ENCODE assay signal across 1 cellular context in the genomic region with DNA sequence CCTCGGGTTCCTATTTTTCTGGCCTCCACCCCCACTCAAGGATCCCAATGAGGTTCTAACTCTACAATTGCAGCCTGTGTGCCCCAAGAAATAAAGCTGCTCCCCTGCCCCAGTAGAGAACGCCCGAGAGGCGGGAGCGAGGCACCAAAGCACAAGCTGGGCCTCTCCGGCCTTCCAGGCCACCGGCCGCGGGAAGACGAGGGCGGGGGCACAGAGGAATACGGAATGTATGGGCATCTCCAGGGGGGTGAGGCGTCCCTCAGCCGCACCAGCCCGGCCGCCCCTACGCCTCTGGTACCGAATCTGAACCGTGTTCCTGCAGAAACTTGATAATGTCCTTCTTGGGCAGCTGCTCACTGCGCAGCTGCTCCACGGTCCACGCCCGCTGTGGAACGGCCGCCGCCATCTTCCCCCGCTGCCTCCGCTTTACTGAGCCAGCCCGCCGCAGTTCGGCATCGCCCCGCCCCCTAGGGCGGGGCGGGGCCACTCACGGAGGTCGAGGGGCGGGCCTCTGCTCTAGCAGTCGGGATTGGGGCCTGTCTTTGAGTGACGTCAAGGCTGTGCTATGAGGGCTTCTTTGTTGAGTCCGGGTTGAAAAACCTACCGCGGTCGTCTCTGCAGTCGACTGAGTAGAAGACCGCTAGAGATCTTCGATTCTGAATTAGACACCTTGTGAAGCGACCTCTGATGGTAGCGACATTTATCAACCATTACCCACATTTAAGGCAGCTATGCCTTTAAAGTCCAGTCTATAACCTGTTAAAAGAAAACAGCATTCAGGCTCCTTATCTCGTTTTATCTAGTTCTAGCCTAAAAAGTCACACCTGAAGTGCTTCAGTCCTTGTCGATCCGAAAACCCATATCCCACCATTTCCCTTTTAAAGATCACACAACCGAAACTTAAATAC.
TF ChIP-seq lines count a peak whose summit lies in the region.

A gene (minus strand): TSS at position 431 of the 908 bp plus-strand sequence. CDS start 25 bp downstream, at position 406.

TF ChIP-seq in HepG2, 621 proteins besides CTCF, POLR2A, EP300 and RAD21 (continued from another document and continues in another):
- TF ChIP-seq, protein P1, sequence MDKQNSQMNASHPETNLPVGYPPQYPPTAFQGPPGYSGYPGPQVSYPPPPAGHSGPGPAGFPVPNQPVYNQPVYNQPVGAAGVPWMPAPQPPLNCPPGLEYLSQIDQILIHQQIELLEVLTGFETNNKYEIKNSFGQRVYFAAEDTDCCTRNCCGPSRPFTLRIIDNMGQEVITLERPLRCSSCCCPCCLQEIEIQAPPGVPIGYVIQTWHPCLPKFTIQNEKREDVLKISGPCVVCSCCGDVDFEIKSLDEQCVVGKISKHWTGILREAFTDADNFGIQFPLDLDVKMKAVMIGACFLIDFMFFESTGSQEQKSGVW (CRISPR knock-in tag; IDR thresholded peaks at IDR 0.05; ENCODE audit: borderline replicate concordance): no peak
- TF ChIP-seq, protein P2, sequence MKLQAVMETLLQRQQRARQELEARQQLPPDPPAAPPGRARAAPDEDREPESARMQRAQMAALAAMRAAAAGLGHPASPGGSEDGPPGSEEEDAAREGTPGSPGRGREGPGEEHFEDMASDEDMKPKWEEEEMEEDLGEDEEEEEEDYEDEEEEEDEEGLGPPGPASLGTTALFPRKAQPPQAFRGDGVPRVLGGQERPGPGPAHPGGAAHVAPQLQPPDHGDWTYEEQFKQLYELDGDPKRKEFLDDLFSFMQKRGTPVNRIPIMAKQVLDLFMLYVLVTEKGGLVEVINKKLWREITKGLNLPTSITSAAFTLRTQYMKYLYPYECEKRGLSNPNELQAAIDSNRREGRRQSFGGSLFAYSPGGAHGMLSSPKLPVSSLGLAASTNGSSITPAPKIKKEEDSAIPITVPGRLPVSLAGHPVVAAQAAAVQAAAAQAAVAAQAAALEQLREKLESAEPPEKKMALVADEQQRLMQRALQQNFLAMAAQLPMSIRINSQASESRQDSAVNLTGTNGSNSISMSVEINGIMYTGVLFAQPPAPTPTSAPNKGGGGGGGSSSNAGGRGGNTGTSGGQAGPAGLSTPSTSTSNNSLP (IDR thresholded peaks at IDR 0.05; ENCODE audit: low read depth, low read length): peak; percentile 69; the same call in 1 of the 2 replicates
- TF ChIP-seq, protein P3, sequence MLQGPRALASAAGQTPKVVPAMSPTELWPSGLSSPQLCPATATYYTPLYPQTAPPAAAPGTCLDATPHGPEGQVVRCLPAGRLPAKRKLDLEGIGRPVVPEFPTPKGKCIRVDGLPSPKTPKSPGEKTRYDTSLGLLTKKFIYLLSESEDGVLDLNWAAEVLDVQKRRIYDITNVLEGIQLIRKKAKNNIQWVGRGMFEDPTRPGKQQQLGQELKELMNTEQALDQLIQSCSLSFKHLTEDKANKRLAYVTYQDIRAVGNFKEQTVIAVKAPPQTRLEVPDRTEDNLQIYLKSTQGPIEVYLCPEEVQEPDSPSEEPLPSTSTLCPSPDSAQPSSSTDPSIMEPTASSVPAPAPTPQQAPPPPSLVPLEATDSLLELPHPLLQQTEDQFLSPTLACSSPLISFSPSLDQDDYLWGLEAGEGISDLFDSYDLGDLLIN (CRISPR knock-in tag; IDR thresholded peaks at IDR 0.05; ENCODE audit: borderline replicate concordance): no peak
- TF ChIP-seq ZNF747 (CRISPR knock-in tag; IDR thresholded peaks at IDR 0.05; ENCODE audit: borderline replicate concordance) (no peak), ZNF501 (CRISPR knock-in tag; IDR thresholded peaks at IDR 0.05) (peak; percentile 92), SRF (IDR thresholded peaks at IDR 0.05; ENCODE audit: low read depth, low read length) (no peak), ZNF616 (CRISPR knock-in tag; IDR thresholded peaks at IDR 0.05; ENCODE audit: low read depth) (no peak), ZFP36L1 (CRISPR knock-in tag; IDR thresholded peaks at IDR 0.05) (no peak), JUNB (CRISPR knock-in tag; IDR thresholded peaks at IDR 0.05; ENCODE audit: borderline replicate concordance) (no peak), ZNF569 (CRISPR knock-in tag; IDR thresholded peaks at IDR 0.05; ENCODE audit: borderline replicate concordance) (no peak), ZFP82 (CRISPR knock-in tag; IDR thresholded peaks at IDR 0.05; ENCODE audit: borderline replicate concordance) (no peak), ISX (CRISPR knock-in tag; conservative IDR thresholded peaks at IDR 0.05) (no peak)
- TF ChIP-seq, protein P4, sequence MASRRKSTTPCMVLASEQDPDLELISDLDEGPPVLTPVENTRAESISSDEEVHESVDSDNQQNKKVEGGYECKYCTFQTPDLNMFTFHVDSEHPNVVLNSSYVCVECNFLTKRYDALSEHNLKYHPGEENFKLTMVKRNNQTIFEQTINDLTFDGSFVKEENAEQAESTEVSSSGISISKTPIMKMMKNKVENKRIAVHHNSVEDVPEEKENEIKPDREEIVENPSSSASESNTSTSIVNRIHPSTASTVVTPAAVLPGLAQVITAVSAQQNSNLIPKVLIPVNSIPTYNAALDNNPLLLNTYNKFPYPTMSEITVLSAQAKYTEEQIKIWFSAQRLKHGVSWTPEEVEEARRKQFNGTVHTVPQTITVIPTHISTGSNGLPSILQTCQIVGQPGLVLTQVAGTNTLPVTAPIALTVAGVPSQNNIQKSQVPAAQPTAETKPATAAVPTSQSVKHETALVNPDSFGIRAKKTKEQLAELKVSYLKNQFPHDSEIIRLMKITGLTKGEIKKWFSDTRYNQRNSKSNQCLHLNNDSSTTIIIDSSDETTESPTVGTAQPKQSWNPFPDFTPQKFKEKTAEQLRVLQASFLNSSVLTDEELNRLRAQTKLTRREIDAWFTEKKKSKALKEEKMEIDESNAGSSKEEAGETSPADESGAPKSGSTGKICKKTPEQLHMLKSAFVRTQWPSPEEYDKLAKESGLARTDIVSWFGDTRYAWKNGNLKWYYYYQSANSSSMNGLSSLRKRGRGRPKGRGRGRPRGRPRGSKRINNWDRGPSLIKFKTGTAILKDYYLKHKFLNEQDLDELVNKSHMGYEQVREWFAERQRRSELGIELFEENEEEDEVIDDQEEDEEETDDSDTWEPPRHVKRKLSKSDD (CRISPR knock-in tag; IDR thresholded peaks at IDR 0.05; ENCODE audit: low read depth): 0 out of 2 replicates have a peak, but pooled peaks have one; percentile 50
- TF ChIP-seq, protein P5, sequence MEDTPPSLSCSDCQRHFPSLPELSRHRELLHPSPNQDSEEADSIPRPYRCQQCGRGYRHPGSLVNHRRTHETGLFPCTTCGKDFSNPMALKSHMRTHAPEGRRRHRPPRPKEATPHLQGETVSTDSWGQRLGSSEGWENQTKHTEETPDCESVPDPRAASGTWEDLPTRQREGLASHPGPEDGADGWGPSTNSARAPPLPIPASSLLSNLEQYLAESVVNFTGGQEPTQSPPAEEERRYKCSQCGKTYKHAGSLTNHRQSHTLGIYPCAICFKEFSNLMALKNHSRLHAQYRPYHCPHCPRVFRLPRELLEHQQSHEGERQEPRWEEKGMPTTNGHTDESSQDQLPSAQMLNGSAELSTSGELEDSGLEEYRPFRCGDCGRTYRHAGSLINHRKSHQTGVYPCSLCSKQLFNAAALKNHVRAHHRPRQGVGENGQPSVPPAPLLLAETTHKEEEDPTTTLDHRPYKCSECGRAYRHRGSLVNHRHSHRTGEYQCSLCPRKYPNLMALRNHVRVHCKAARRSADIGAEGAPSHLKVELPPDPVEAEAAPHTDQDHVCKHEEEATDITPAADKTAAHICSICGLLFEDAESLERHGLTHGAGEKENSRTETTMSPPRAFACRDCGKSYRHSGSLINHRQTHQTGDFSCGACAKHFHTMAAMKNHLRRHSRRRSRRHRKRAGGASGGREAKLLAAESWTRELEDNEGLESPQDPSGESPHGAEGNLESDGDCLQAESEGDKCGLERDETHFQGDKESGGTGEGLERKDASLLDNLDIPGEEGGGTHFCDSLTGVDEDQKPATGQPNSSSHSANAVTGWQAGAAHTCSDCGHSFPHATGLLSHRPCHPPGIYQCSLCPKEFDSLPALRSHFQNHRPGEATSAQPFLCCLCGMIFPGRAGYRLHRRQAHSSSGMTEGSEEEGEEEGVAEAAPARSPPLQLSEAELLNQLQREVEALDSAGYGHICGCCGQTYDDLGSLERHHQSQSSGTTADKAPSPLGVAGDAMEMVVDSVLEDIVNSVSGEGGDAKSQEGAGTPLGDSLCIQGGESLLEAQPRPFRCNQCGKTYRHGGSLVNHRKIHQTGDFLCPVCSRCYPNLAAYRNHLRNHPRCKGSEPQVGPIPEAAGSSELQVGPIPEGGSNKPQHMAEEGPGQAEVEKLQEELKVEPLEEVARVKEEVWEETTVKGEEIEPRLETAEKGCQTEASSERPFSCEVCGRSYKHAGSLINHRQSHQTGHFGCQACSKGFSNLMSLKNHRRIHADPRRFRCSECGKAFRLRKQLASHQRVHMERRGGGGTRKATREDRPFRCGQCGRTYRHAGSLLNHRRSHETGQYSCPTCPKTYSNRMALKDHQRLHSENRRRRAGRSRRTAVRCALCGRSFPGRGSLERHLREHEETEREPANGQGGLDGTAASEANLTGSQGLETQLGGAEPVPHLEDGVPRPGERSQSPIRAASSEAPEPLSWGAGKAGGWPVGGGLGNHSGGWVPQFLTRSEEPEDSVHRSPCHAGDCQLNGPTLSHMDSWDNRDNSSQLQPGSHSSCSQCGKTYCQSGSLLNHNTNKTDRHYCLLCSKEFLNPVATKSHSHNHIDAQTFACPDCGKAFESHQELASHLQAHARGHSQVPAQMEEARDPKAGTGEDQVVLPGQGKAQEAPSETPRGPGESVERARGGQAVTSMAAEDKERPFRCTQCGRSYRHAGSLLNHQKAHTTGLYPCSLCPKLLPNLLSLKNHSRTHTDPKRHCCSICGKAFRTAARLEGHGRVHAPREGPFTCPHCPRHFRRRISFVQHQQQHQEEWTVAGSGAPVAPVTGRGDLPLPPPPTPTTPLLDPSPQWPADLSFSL (CRISPR knock-in tag; IDR thresholded peaks at IDR 0.05): no peak
- TF ChIP-seq, protein P6, sequence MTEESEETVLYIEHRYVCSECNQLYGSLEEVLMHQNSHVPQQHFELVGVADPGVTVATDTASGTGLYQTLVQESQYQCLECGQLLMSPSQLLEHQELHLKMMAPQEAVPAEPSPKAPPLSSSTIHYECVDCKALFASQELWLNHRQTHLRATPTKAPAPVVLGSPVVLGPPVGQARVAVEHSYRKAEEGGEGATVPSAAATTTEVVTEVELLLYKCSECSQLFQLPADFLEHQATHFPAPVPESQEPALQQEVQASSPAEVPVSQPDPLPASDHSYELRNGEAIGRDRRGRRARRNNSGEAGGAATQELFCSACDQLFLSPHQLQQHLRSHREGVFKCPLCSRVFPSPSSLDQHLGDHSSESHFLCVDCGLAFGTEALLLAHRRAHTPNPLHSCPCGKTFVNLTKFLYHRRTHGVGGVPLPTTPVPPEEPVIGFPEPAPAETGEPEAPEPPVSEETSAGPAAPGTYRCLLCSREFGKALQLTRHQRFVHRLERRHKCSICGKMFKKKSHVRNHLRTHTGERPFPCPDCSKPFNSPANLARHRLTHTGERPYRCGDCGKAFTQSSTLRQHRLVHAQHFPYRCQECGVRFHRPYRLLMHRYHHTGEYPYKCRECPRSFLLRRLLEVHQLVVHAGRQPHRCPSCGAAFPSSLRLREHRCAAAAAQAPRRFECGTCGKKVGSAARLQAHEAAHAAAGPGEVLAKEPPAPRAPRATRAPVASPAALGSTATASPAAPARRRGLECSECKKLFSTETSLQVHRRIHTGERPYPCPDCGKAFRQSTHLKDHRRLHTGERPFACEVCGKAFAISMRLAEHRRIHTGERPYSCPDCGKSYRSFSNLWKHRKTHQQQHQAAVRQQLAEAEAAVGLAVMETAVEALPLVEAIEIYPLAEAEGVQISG (CRISPR knock-in tag; IDR thresholded peaks at IDR 0.05): peak; percentile 61
- TF ChIP-seq, protein P7, sequence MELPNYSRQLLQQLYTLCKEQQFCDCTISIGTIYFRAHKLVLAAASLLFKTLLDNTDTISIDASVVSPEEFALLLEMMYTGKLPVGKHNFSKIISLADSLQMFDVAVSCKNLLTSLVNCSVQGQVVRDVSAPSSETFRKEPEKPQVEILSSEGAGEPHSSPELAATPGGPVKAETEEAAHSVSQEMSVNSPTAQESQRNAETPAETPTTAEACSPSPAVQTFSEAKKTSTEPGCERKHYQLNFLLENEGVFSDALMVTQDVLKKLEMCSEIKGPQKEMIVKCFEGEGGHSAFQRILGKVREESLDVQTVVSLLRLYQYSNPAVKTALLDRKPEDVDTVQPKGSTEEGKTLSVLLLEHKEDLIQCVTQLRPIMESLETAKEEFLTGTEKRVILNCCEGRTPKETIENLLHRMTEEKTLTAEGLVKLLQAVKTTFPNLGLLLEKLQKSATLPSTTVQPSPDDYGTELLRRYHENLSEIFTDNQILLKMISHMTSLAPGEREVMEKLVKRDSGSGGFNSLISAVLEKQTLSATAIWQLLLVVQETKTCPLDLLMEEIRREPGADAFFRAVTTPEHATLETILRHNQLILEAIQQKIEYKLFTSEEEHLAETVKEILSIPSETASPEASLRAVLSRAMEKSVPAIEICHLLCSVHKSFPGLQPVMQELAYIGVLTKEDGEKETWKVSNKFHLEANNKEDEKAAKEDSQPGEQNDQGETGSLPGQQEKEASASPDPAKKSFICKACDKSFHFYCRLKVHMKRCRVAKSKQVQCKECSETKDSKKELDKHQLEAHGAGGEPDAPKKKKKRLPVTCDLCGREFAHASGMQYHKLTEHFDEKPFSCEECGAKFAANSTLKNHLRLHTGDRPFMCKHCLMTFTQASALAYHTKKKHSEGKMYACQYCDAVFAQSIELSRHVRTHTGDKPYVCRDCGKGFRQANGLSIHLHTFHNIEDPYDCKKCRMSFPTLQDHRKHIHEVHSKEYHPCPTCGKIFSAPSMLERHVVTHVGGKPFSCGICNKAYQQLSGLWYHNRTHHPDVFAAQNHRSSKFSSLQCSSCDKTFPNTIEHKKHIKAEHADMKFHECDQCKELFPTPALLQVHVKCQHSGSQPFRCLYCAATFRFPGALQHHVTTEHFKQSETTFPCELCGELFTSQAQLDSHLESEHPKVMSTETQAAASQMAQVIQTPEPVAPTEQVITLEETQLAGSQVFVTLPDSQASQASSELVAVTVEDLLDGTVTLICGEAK (IDR thresholded peaks at IDR 0.05): no peak
- TF ChIP-seq, protein P7 (CRISPR knock-in tag; IDR thresholded peaks at IDR 0.05): peak; percentile 71; the same call in 1 of the 2 replicates
